Comparison of ENCODE assay signal across 24 cellular contexts in the genomic region with DNA sequence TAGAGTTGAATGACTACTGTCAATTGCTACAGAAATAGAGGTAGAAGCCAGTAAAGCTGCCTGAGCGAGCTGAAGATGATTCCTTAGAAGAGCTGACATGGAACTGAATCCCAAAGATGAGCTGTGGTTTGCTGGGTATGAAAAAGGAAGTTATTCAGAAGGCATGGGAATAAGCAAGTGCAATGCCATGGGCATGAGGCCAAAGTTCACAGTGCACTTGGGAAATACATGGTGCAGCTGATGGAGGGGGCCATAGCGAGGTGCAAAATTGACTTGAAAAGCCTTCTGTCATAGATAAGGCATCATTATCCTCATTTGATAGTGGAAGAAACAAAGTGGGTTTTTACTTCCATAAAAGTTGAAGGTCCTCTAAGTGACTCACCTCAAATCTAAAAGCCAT.
DNase-seq lines count a peak whose midpoint lies in the region; ATAC-seq and TF ChIP-seq lines count a peak whose summit lies in the region.
"Had no signal": no experiment of that assay in that cellular context is flagged by ENCODE, and none has a peak within 500 bp of the region (broad histone marks: within the 10 kb centered on the region; RNA-seq: fewer than 3 reads in every experiment).

No MANE protein-coding gene starts in this region.

- H2BK5ac ChIP-seq in IMR-90 (ENCODE audit: low read depth, low read length, poor library complexity, severe bottlenecking), result no peak overlapping the region
- no peak overlapping the region for H2BK5ac ChIP-seq in mesendoderm (ENCODE audit: low read length)

- peaks cover 8% of the 10 kb centered on the region; the same call in 1 of the 2 replicates for H4K20me1 ChIP-seq in IMR-90 (ENCODE audit: insufficient read depth, low read length)

- H2BK120ac ChIP-seq in IMR-90 (ENCODE audit: low read depth, low read length), result no peak overlapping the region
- H2BK120ac ChIP-seq in mesendoderm (ENCODE audit: low read depth, low read length), result no peak overlapping the region

- in situ Hi-C loops in IMR-90 (cut with MboI; ENCODE audit: low sequenced_read_pairs), result no loop called here

- H4K91ac ChIP-seq in IMR-90 (ENCODE audit: insufficient read depth, low read depth, low read length), result no peak overlapping the region

- peaks cover 14% of the 10 kb centered on the region for H3K36me3 Mint-ChIP-seq in activated naive CD4-positive, alpha-beta T cell treated with anti-CD3 and anti-CD28 coated beads, Interleukin-2, amount 50 U/mL, for 24 hours

- no peak overlapping the region for H3K4me3 Mint-ChIP-seq in activated naive CD4-positive, alpha-beta T cell treated with anti-CD3 and anti-CD28 coated beads, Interleukin-2, amount 50 U/mL, for 24 hours
- H3K4me3 Mint-ChIP-seq: CD8-positive, alpha-beta T cell had no signal

- no peak for ATAC-seq in IMR-90 (ENCODE audit: low read depth)
- ATAC-seq in left cardiac atrium, result peak in 1 of 2 donors; percentile 67
- ATAC-seq: CD8-positive, alpha-beta T cell had no signal

- TF ChIP-seq RAD21 in IMR-90 (IDR thresholded peaks at IDR 0.05; ENCODE audit: low read length), result no peak

- no peak overlapping the region for H3K9ac ChIP-seq in IMR-90 (ENCODE audit: low read depth, low read length)
- H3K9ac ChIP-seq in mesendoderm (ENCODE audit: low read length), result no peak overlapping the region
- H3K9ac ChIP-seq: BLaER1 treated with 17β-estradiol and CSF1 and Interleukin-3, amounts not matched to agents 10 nM and 100 nM had no signal

- H3K4me3 ChIP-seq in IMR-90 (ENCODE audit: insufficient read depth, low read depth, low read length) (no peak overlapping the region), mesendoderm (ENCODE audit: low read length) (no peak overlapping the region)
- H3K4me3 ChIP-seq: BLaER1 treated with 17β-estradiol and CSF1 and Interleukin-3, amounts not matched to agents 10 nM and 100 nM; PC-9 had no signal

- H3K4ac ChIP-seq in IMR-90 (ENCODE audit: low read depth, low read length) (no peak overlapping the region), mesendoderm (ENCODE audit: low read depth, low read length) (no peak overlapping the region)

- H2BK20ac ChIP-seq in IMR-90 (ENCODE audit: low read depth, low read length), result no peak overlapping the region

- POLR2A ChIA-PET in IMR-90 (lab: Charles Lee; ENCODE audit: unreplicated experiment), result no interaction called here

- no peak overlapping the region for H3K4me2 ChIP-seq in IMR-90 (ENCODE audit: low read depth, low read length)
- H3K4me2 ChIP-seq in mesendoderm (ENCODE audit: low read length), result no peak overlapping the region
- H3K4me2 ChIP-seq: PC-9 had no signal

- H3K27ac ChIP-seq in IMR-90 (ENCODE audit: insufficient read depth, low read length), result no peak overlapping the region
- peak overlapping the region; percentile 27 for H3K27ac ChIP-seq in mesendoderm (ENCODE audit: low read depth, low read length)
- H3K27ac ChIP-seq: 22Rv1; BLaER1 treated with 17β-estradiol and CSF1 and Interleukin-3, amounts not matched to agents 10 nM and 100 nM; PC-9 had no signal

- no peaks in the 10 kb centered on the region for H3K9me3 ChIP-seq in IMR-90 (ENCODE audit: control insufficient read depth, insufficient read depth, low read length)

- dilution Hi-C loops in IMR-90 (cut with HindIII; ENCODE audit: low sequenced_read_pairs, unreplicated experiment), result no loop called here

- no peak overlapping the region for H2AFZ ChIP-seq in IMR-90 (replicated peaks; ENCODE audit: low read length, poor library complexity)
- H2AFZ ChIP-seq: PC-9 had no signal

- intact Hi-C loops in IMR-90 (cut with micrococcal nuclease), result no loop called here
- intact Hi-C loops in left cardiac atrium (cut with DNase I), result no loop called here

- no peak overlapping the region for H3K18ac ChIP-seq in IMR-90 (ENCODE audit: low read depth, low read length)
- H3K18ac ChIP-seq in mesendoderm (ENCODE audit: low read length), result no peak overlapping the region

- H3K4me1 Mint-ChIP-seq in activated naive CD4-positive, alpha-beta T cell treated with anti-CD3 and anti-CD28 coated beads, Interleukin-2, amount 50 U/mL, for 24 hours, result peaks cover 47% of the 10 kb centered on the region

- peaks cover 6% of the 10 kb centered on the region for H3K9me3 Mint-ChIP-seq in activated naive CD4-positive, alpha-beta T cell treated with anti-CD3 and anti-CD28 coated beads, Interleukin-2, amount 50 U/mL, for 24 hours

- H2AK5ac ChIP-seq in IMR-90 (ENCODE audit: low read depth, low read length), result no peak overlapping the region
- H2AK5ac ChIP-seq in mesendoderm (ENCODE audit: low read length), result no peak overlapping the region

- no peak for TF ChIP-seq POLR2A in IMR-90 (IDR thresholded peaks at IDR 0.05; ENCODE audit: low read depth, low read length)

- H4K8ac ChIP-seq in IMR-90 (ENCODE audit: low read depth in 2 of 2, low read length in 2 of 2) (no peak overlapping the region), mesendoderm (ENCODE audit: low read depth, low read length) (no peak overlapping the region)

- no peak overlapping the region for H4K5ac ChIP-seq in IMR-90 (ENCODE audit: low read depth, low read length)
- no peak overlapping the region for H4K5ac ChIP-seq in mesendoderm (ENCODE audit: low read length)

- WGBS in IMR-90 (ENCODE audit: extremely low coverage in 2 of 2, insufficient read length in 1 of 2), 2 experiments, result 100% methylated on average over 1 of the region's 2 CpGs; no CpG with 5 or more reads in 1 of the 2 experiments
- no CpG with 5 or more reads among the region's 2 CpGs for WGBS in mesendoderm (ENCODE audit: extremely low coverage, insufficient coverage, low lambda C conversion rate)

- H3K36me3 ChIP-seq in IMR-90 (ENCODE audit: control insufficient read depth, insufficient read depth, low read length), result no peaks in the 10 kb centered on the region
- no peaks in the 10 kb centered on the region for H3K36me3 ChIP-seq in mesendoderm (ENCODE audit: control insufficient read depth, insufficient read depth, low read length)

- TF ChIP-seq CTCF in IMR-90 (conservative IDR thresholded peaks at IDR 0.05; ENCODE audit: low read depth, low read length), result no peak

- H3K23ac ChIP-seq in IMR-90 (ENCODE audit: low read depth, low read length), result peak overlapping the region; percentile 24; the same call in 1 of the 2 replicates
- H3K23ac ChIP-seq in mesendoderm (ENCODE audit: low read length), result no peak overlapping the region

- H2BK15ac ChIP-seq in IMR-90 (ENCODE audit: low read depth, low read length) (no peak overlapping the region), mesendoderm (replicated peaks; ENCODE audit: low read depth) (no peak overlapping the region)

- H2AK9ac ChIP-seq in IMR-90 (replicated peaks; ENCODE audit: low read depth, low read length, poor library complexity), result no peak overlapping the region

- H3K27me3 Mint-ChIP-seq in activated naive CD4-positive, alpha-beta T cell treated with anti-CD3 and anti-CD28 coated beads, Interleukin-2, amount 50 U/mL, for 24 hours, result no peaks in the 10 kb centered on the region

- H3K9me1 ChIP-seq in IMR-90 (ENCODE audit: insufficient read depth, low read length), result peaks cover 11% of the 10 kb centered on the region

- H3K27me3 ChIP-seq in IMR-90 (ENCODE audit: control insufficient read depth, insufficient read depth, low read length) (no peaks in the 10 kb centered on the region), mesendoderm (ENCODE audit: insufficient read depth, low read length, poor library complexity) (no peaks in the 10 kb centered on the region)
- H3K27me3 ChIP-seq: BLaER1 treated with 17β-estradiol and CSF1 and Interleukin-3, amounts not matched to agents 10 nM and 100 nM had no signal

- peaks cover 29 to 46% of the 10 kb centered on the region in 2 experiments for H3K79me1 ChIP-seq in IMR-90 (ENCODE audit: low read depth in 1 of 2, low read length in 2 of 2)
- H3K79me1 ChIP-seq in mesendoderm (ENCODE audit: low read length), result no peaks in the 10 kb centered on the region

- CTCF ChIA-PET in IMR-90 (lab: Yijun Ruan, JAX), result no interaction called here

- 0 out of 2 replicates have a peak overlapping the region, but pooled peaks have one; percentile 11 for H3K14ac ChIP-seq in IMR-90 (replicated peaks; ENCODE audit: low read depth, low read length)

- H3K79me2 ChIP-seq in mesendoderm (ENCODE audit: control insufficient read depth, insufficient read depth, low read length), result no peaks in the 10 kb centered on the region

- no peak for DNase-seq in activated naive CD4-positive, alpha-beta T cell treated with Interleukin-2 at 50 U/mL for 16 hours
- DNase-seq in IMR-90, result no peak
- DNase-seq in left cardiac atrium, result peak; percentile 24
- DNase-seq in mesendoderm, result no peak
- DNase-seq in NCI-H146 (lab: John Stamatoyannopoulos, UW), result no peak
- DNase-seq in NCI-H146 treated with DMSO at 0.1 percent for 48 hours (lab: John Stamatoyannopoulos, UW; ENCODE audit: unreplicated experiment), result no peak
- DNase-seq in ureter (ENCODE audit: low spot score), result no peak
- DNase-seq: ACHN; Calu3; CD8-positive, alpha-beta T cell; DMS153; MM.1S; NCI-H1092 treated with DMSO at 0.1 percent for 48 hours; NCI-H1436 treated with DMSO at 0.1 percent for 48 hours; NCI-H2029 treated with DMSO at 0.1 percent for 48 hours; NCI-H226; NCI-H510A treated with DMSO at 0.1 percent for 48 hours; NCI-H748 treated with DMSO at 0.1 percent for 48 hours; PC-9; RPMI8226; SIG-M5 had no signal

- H3K4me1 ChIP-seq in IMR-90 (ENCODE audit: control insufficient read depth, insufficient read depth, low read length) (no peaks in the 10 kb centered on the region; the same call in 1 of the 2 replicates), mesendoderm (ENCODE audit: control insufficient read depth, low read depth, low read length) (peaks cover 6% of the 10 kb centered on the region)

- H3K27ac Mint-ChIP-seq in activated naive CD4-positive, alpha-beta T cell treated with anti-CD3 and anti-CD28 coated beads, Interleukin-2, amount 50 U/mL, for 24 hours, result peak overlapping the region; percentile 6
- H3K27ac Mint-ChIP-seq: CD8-positive, alpha-beta T cell had no signal

- H3K56ac ChIP-seq in IMR-90 (ENCODE audit: extremely low read depth, insufficient read depth, low read length) (no peak overlapping the region), mesendoderm (ENCODE audit: low read length) (no peak overlapping the region)

- no TSS peak for BruUV-seq in IMR-90 (replicated peaks; lab: Mats Ljungman, UMichigan)

TF ChIP-seq in IMR-90, 13 proteins besides CTCF, POLR2A, EP300 and RAD21 (continues in another document):
- TF ChIP-seq MAZ (IDR thresholded peaks at IDR 0.05; ENCODE audit: borderline replicate concordance, low read depth, low read length) (no peak), USF2 (IDR thresholded peaks at IDR 0.05; ENCODE audit: low read depth, low read length) (no peak), RFX5 (IDR thresholded peaks at IDR 0.05; ENCODE audit: low read depth, low read length) (no peak), CHD1 (IDR thresholded peaks at IDR 0.05; ENCODE audit: low read depth, low read length) (no peak), BHLHE40 (IDR thresholded peaks at IDR 0.05; ENCODE audit: low read depth, low read length) (no peak)
